Comparison of ENCODE assay signal across 13 cellular contexts in the genomic region with DNA sequence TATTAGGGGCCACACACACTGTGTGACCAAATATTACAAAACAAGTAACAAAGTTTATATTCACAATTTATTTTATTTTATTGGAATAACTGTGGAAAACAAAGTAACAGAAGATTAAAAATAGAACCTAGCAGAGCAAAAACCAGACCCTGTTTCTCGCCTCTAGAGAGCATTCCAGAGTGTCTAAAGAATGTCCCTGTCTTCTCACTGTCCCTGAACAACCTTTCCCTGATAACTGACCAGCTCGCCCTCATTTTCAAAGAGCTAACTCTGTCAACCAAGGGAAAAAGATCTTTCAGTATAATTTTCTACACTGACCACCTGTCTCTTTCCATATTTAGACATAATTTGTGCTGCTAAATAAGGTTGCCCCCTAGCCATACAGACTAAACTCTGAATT.
"Had no signal": no experiment of that assay in that cellular context is flagged by ENCODE, and none has a peak within 500 bp of the region (broad histone marks: within the 10 kb centered on the region; RNA-seq: fewer than 3 reads in every experiment).

No MANE protein-coding gene starts in this region.

- H3K27ac ChIP-seq: WERI-Rb-1 had no signal

- DNase-seq: activated CD4-positive, alpha-beta T cell treated with anti-CD3 and anti-CD28 coated beads for 4 hours; activated CD8-positive, alpha-beta memory T cell treated with anti-CD3 and anti-CD28 coated beads, Interleukin-2, amount 50 U/mL, for 48 hours; activated CD8-positive, alpha-beta T cell treated with anti-CD3 and anti-CD28 coated beads, Interleukin-2, amount 10 ng/mL, durations not matched to agents 7 days and 5 days; activated naive CD4-positive, alpha-beta T cell treated with Interleukin-2 at 50 U/mL for 16 hours; effector memory CD8-positive, alpha-beta T cell; midbrain; naive B cell; stimulated activated CD4-positive, alpha-beta T cell treated with anti-CD3 and anti-CD28 coated beads, Interleukin-15, amount 100 ng/mL, for 24 hours; stimulated activated CD4-positive, alpha-beta T cell treated with anti-CD3 and anti-CD28 coated beads, Interleukin-4, amount 100 ng/mL, for 24 hours; T-helper 1 cell; WERI-Rb-1 had no signal

- H3K4me3 ChIP-seq: tibial nerve had no signal

- ATAC-seq: activated CD8-positive, alpha-beta T cell treated with anti-CD3 and anti-CD28 coated beads, Interleukin-2, amount 10 ng/mL, durations not matched to agents 7 days and 5 days; effector memory CD8-positive, alpha-beta T cell; esophagus mucosa had no signal

- H3K9me3 ChIP-seq: tibial nerve had no signal

- H3K36me3 ChIP-seq: tibial nerve, WERI-Rb-1 had no signal

- H3K27me3 ChIP-seq: tibial nerve had no signal
